Comparison of ENCODE assay signal across 8 cellular contexts in the genomic region with DNA sequence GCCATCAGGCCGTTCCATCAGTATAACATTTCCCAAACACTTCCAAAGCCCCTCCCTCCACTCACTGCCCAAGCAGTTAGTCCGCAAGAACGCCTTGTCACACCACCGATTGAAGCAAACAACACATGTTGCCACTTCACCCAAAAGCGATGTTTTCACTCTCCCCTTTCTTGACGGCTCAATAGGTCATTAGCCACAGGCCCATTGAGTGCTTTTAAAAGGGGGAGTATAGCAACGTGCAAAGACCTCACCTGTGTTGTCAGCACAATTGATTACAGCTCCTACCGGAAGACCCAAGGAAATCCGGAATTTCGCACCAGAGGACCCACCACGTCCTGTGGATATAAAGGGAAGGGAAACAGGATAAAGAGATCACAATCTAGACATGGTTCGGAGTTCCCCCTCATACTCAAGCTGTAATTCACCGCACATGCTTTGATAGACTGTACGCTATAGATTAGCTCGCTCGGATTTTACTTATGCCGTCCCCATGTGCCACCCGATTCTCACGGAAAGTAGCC. TPM values are rescaled to one million over a fixed set of nuclear protein-coding genes. Genes with fewer than 3 reads are reported as not detected.
DNase-seq lines count a peak whose midpoint lies in the region; ATAC-seq and TF ChIP-seq lines count a peak whose summit lies in the region.

No MANE protein-coding gene starts in this region.

- H3K27ac ChIP-seq in OCI-LY3 (ENCODE audit: low read length) (peak overlapping the region; percentile 96), colonic mucosa (peak overlapping the region; percentile 94)

- H2AFZ ChIP-seq in OCI-LY3 (ENCODE audit: low read depth, low read length): no peak overlapping the region

- peak overlapping the region; percentile 76 for H3K4me3 ChIP-seq in GM06990 (replicated peaks; ENCODE audit: low read depth, low read length)
- H3K4me3 ChIP-seq in OCI-LY3 (ENCODE audit: low read length): peak overlapping the region; percentile 97
- peak overlapping the region; percentile 72 for H3K4me3 ChIP-seq in colonic mucosa
- H3K4me3 ChIP-seq in mononuclear cell (ENCODE audit: low read length): peak overlapping the region; percentile 67

- intact Hi-C loops in colonic mucosa (cut with DNase I): loop anchor here (2.0 kb wide), 1 partner anchor 28 kb away; the partner anchor contains the start of gene CWC25

- H3K36me3 ChIP-seq in GM06990 (ENCODE audit: control insufficient read depth, insufficient read depth, low read length) (peaks cover 18% of the 10 kb centered on the region), OCI-LY3 (replicated peaks; ENCODE audit: low read depth, low read length) (peaks cover 56% of the 10 kb centered on the region), colonic mucosa (peaks cover 18% of the 10 kb centered on the region)

- ATAC-seq in HG03097 (IDR thresholded peaks at IDR 0.05; ENCODE audit: low FRiP score, unreplicated experiment) (no peak), GM19455 (IDR thresholded peaks at IDR 0.05; ENCODE audit: unreplicated experiment) (no peak)

- H4K20me1 ChIP-seq in OCI-LY3 (ENCODE audit: insufficient read depth, low read length): peaks cover 49% of the 10 kb centered on the region

- TF ChIP-seq CTCF in GM06990 (IDR thresholded peaks at IDR 0.05; ENCODE audit: insufficient read depth, low read length, poor library complexity, severe bottlenecking) (no peak), OCI-LY3 (IDR thresholded peaks at IDR 0.05; ENCODE audit: low read depth, low read length) (no peak), colonic mucosa (IDR thresholded peaks at IDR 0.05) (no peak)

- DNase-seq in GM06990 (ENCODE audit: extremely low read depth, insufficient read length) (no peak), colonic mucosa (no peak), NCI-H2029 treated with DMSO at 0.1 percent for 48 hours (lab: John Stamatoyannopoulos, UW) (no peak), A172 (ENCODE audit: low spot score) (no peak)

- no peaks in the 10 kb centered on the region for H3K9me3 ChIP-seq in OCI-LY3 (ENCODE audit: insufficient read depth, low read length)
- H3K9me3 ChIP-seq in colonic mucosa: no peaks in the 10 kb centered on the region
- H3K9me3 ChIP-seq in mononuclear cell (ENCODE audit: low read depth, low read length): no peaks in the 10 kb centered on the region

- peak overlapping the region; percentile 96 for H3K9ac ChIP-seq in OCI-LY3 (ENCODE audit: low read length)
- peak overlapping the region; percentile 52 to 100 for H3K9ac ChIP-seq in colonic mucosa (ENCODE audit: low read depth in 2 of 2, low read length in 2 of 2)

- peaks cover 43% of the 10 kb centered on the region for H3K79me2 ChIP-seq in OCI-LY3 (ENCODE audit: low read length)

- H3K4me2 ChIP-seq in OCI-LY3 (ENCODE audit: low read length): peak overlapping the region; percentile 99

- H3K4me1 ChIP-seq in OCI-LY3 (ENCODE audit: low read length) (peaks cover 28% of the 10 kb centered on the region), colonic mucosa (peaks cover 7% of the 10 kb centered on the region), mononuclear cell (ENCODE audit: insufficient read depth, low read length) (peaks cover 39% of the 10 kb centered on the region)

- H3K27me3 ChIP-seq in GM06990 (replicated peaks; ENCODE audit: control insufficient read depth, insufficient read depth, low read length) (no peaks in the 10 kb centered on the region), OCI-LY3 (ENCODE audit: low read depth, low read length) (no peaks in the 10 kb centered on the region), colonic mucosa (no peaks in the 10 kb centered on the region), mononuclear cell (ENCODE audit: insufficient read depth, low read length) (no peaks in the 10 kb centered on the region)

RNA-seq across cellular contexts. Expression of gene RPL23, which starts 0.7 kb away (rescaled TPM):
- total RNA-seq in colonic mucosa (100 to 1,000 TPM; 845 to 956 TPM), mononuclear cell (1,618 TPM)
- total RNA-seq in A172 (2014; rRNA removed; shearing (Covaris generic)): 1,400 and 1,966 TPM in 2 replicates

RNA-seq across cellular contexts. Expression of gene LASP1, which starts 17.0 kb away (rescaled TPM):
- total RNA-seq in colonic mucosa (100 to 1,000 TPM; 297 to 330 TPM), mononuclear cell (103 TPM)
- 248 and 270 TPM in 2 replicates for total RNA-seq in A172 (2014; rRNA removed; shearing (Covaris generic))

RNA-seq across cellular contexts. Expression of gene CWC25, which starts 27.7 kb away (rescaled TPM):
- 10 to 100 TPM; 18.7 TPM for total RNA-seq in colonic mucosa
- 30.0 TPM for total RNA-seq in mononuclear cell
- total RNA-seq in A172 (2014; rRNA removed; shearing (Covaris generic)): 15.8 and 16.1 TPM in 2 replicates

RNA-seq across cellular contexts. Expression of gene PIP4K2B, which starts 53.5 kb away (rescaled TPM):
- total RNA-seq in colonic mucosa: 10 to 100 TPM; 16.8 to 19.6 TPM
- 17.8 TPM for total RNA-seq in mononuclear cell
- 55.6 and 66.9 TPM in 2 replicates for total RNA-seq in A172 (2014; rRNA removed; shearing (Covaris generic))
